14 cellular contexts compared by ENCODE assay signal in the genomic region with DNA sequence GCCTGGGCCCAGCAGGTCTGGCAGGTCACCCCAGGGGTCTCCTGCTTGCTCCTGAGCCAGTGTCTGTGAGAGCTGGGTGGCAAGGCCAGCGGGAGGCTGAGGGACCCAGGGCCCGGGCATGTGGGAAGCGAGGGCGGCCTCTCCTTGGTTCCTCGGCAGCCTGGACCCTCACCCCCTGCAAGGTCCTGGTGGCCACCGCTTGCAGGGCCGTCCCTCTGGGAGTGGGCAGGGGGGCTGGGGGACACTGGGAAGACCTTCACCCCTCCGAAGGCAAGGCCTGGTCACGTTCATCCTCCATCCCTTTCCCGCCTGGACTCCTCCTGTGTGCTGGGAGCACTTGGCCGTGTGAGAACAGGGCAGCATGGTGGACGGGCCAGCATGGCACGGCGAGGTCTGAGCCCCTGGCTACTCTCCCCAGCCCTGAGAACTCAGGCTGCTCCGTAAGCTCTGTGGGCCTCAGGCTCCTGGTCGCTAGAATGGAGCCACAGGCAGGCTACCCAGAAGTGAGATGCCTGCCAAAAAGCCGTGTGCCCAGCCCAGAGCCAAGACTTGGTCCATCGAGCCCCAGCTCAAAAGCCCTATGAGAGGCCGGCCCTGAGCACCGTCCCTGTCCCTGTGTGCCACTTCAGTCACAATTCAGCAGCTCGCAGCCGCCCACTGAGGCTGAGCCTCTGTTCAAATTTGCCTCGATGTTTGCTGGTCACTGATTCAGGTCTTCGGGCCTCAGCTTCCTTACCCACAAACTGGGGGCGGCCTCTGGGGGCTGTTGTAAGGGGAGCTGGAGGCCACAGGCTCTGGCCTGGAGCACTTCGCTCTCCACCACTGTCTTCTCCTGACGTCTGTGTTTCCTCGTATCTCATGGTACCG. TPM values are rescaled to one million over a fixed set of nuclear protein-coding genes. Genes with fewer than 3 reads are reported as not detected.
DNase-seq lines count a peak whose midpoint lies in the region; ATAC-seq, FAIRE-seq and TF ChIP-seq lines count a peak whose summit lies in the region.
"Had no signal": no experiment of that assay in that cellular context is flagged by ENCODE, and none has a peak within 500 bp of the region (broad histone marks: within the 10 kb centered on the region; RNA-seq: fewer than 3 reads in every experiment).

No MANE protein-coding gene starts in this region.

- H3K4me3 ChIP-seq in K562 (no peak overlapping the region), mesendoderm (ENCODE audit: low read length) (no peak overlapping the region), upper lobe of left lung (no peak overlapping the region)

- H3K36me3 ChIP-seq in K562 (ENCODE audit: control insufficient read depth, insufficient read depth, low read length), result no peaks in the 10 kb centered on the region
- H3K36me3 ChIP-seq in mesendoderm (ENCODE audit: control insufficient read depth, insufficient read depth, low read length), result no peaks in the 10 kb centered on the region
- no peaks in the 10 kb centered on the region for H3K36me3 ChIP-seq in upper lobe of left lung

- no peak for TF ChIP-seq RAD21 in K562 (CRISPR knock-in tag; conservative IDR thresholded peaks at IDR 0.05 in 1 of 2, IDR thresholded peaks at IDR 0.05 in 1 of 2)

- no peak for FAIRE-seq in K562 (lab: Jason Lieb, UNC)
- FAIRE-seq: A204.1 had no signal

- peak overlapping the region; percentile 93 for H3K4ac ChIP-seq in mesendoderm (ENCODE audit: low read depth, low read length)

- H3K18ac ChIP-seq in mesendoderm (ENCODE audit: low read length), result peak overlapping the region; percentile 92

- H2BK15ac ChIP-seq in mesendoderm (replicated peaks; ENCODE audit: low read depth), result no peak overlapping the region

- peak overlapping the region; percentile 100 for H2AK5ac ChIP-seq in mesendoderm (ENCODE audit: low read length)

- H3K4me1 ChIP-seq in K562 (replicated peaks in 1 of 2; ENCODE audit: control insufficient read depth in 2 of 2, insufficient read depth in 2 of 2, low read length in 2 of 2) (peaks cover 59% of the 10 kb centered on the region in 2 experiments), mesendoderm (ENCODE audit: control insufficient read depth, low read depth, low read length) (peaks cover 24% of the 10 kb centered on the region), upper lobe of left lung (peaks cover 26 to 41% (median 38%) of the 10 kb centered on the region in 4 donors)

- peak overlapping the region; percentile 41 for H4K8ac ChIP-seq in mesendoderm (ENCODE audit: low read depth, low read length)

- POLR2A ChIA-PET in K562 (lab: Yijun Ruan, JAX), result no interaction called here

- H4K20me1 ChIP-seq in K562 (replicated peaks; ENCODE audit: control insufficient read depth, insufficient read depth, low read length), result no peaks in the 10 kb centered on the region

- H2BK5ac ChIP-seq in mesendoderm (ENCODE audit: low read length), result peak overlapping the region; percentile 100

- peak; percentile 9 for DNase-seq in activated CD8-positive, alpha-beta memory T cell treated with anti-CD3 and anti-CD28 coated beads, Interleukin-2, amount 50 U/mL, for 4 hours
- no peak for DNase-seq in activated CD8-positive, alpha-beta memory T cell treated with anti-CD3 and anti-CD28 coated beads for 24 hours
- no peak for DNase-seq in K562 (ENCODE audit: extremely low read depth in 1 of 4, low spot score in 3 of 4)
- no peak for DNase-seq in mesendoderm
- DNase-seq in upper lobe of left lung, result no peak
- DNase-seq in activated CD4-positive, alpha-beta T cell treated with anti-CD3 and anti-CD28 coated beads, Interleukin-2, amount 50 U/mL, for 4 hours, result no peak
- DNase-seq in left colon, result no peak
- DNase-seq: naive thymus-derived CD4-positive, alpha-beta T cell; SW 1271 had no signal

- no peak overlapping the region; a peak in 1 of 4 replicates for H3K9ac ChIP-seq in K562 (ENCODE audit: insufficient read depth in 1 of 2, low read depth in 2 of 2, low read length in 2 of 2)
- H3K9ac ChIP-seq in mesendoderm (ENCODE audit: low read length), result peak overlapping the region; percentile 73

- H3K4me2 ChIP-seq in K562 (ENCODE audit: insufficient read depth, low read length) (no peak overlapping the region), mesendoderm (ENCODE audit: low read length) (no peak overlapping the region)

- H4K5ac ChIP-seq in mesendoderm (ENCODE audit: low read length), result peak overlapping the region; percentile 89

- H2BK120ac ChIP-seq in mesendoderm (ENCODE audit: low read depth, low read length), result peak overlapping the region; percentile 39

- H3K9me1 ChIP-seq in K562 (ENCODE audit: control insufficient read depth, insufficient read depth, low read length), result no peaks in the 10 kb centered on the region

- H3K23ac ChIP-seq in mesendoderm (ENCODE audit: low read length), result peak overlapping the region; percentile 98

- no peaks in the 10 kb centered on the region for H3K9me3 ChIP-seq in K562 (replicated peaks; ENCODE audit: control insufficient read depth, insufficient read depth, low read depth, low read length)
- H3K9me3 ChIP-seq in upper lobe of left lung, result no peaks in the 10 kb centered on the region

- TF ChIP-seq POLR2A in K562 (conservative IDR thresholded peaks at IDR 0.05) (no peak), upper lobe of left lung (IDR thresholded peaks at IDR 0.05) (no peak)

- no TSS peak for BruUV-seq in K562 (replicated peaks; lab: Mats Ljungman, UMichigan)

- H3K79me1 ChIP-seq in mesendoderm (ENCODE audit: low read length), result no peaks in the 10 kb centered on the region

- no peak for TF ChIP-seq CTCF in K562 (IDR thresholded peaks at IDR 0.05 in 2 of 3, conservative IDR thresholded peaks at IDR 0.05 in 1 of 3; ENCODE audit: insufficient read depth in 2 of 3, low read depth in 1 of 3, low read length in 3 of 3)
- TF ChIP-seq CTCF in upper lobe of left lung (IDR thresholded peaks at IDR 0.05), result no peak

- H3K27ac ChIP-seq in K562 (ENCODE audit: extremely low read depth, low read depth, low read length) (peak overlapping the region; percentile 61; the same call in 2 of the 3 replicates), mesendoderm (ENCODE audit: low read depth, low read length) (peak overlapping the region; percentile 89), upper lobe of left lung (peak overlapping the region in 3 of 4 donors; percentile 69 to 76 (median 73))

- TF ChIP-seq EP300 in K562 (IDR thresholded peaks at IDR 0.05; ENCODE audit: low read length) (no peak), upper lobe of left lung (IDR thresholded peaks at IDR 0.05) (no peak)

- CTCF ChIA-PET in K562 (lab: Yijun Ruan, JAX; ENCODE audit: low intra/inter-chr PET ratio), result no interaction called here

- H2AFZ ChIP-seq in K562 (ENCODE audit: low read depth, low read length), result peak overlapping the region; percentile 12; the same call in 1 of the 2 replicates

- ATAC-seq in K562 (no peak), upper lobe of left lung (ENCODE audit: low FRiP score in 2 of 2) (no peak), GM21381 (IDR thresholded peaks at IDR 0.05; ENCODE audit: unreplicated experiment) (no peak), left colon (no peak)
- ATAC-seq: naive thymus-derived CD4-positive, alpha-beta T cell had no signal

- H3K56ac ChIP-seq in mesendoderm (ENCODE audit: low read length), result peak overlapping the region; percentile 97

- H3K27me3 ChIP-seq in K562 (ENCODE audit: control insufficient read depth in 2 of 2, insufficient read depth in 2 of 2, low read length in 2 of 2) (no peaks in the 10 kb centered on the region), mesendoderm (ENCODE audit: insufficient read depth, low read length, poor library complexity) (no peaks in the 10 kb centered on the region), upper lobe of left lung (no peaks in the 10 kb centered on the region)

- intact Hi-C loops in K562 (cut with micrococcal nuclease), result loop anchor here (5.0 kb wide), 4 partner anchors 148 to 363 kb away; no protein-coding TSS in a partner anchor
- intact Hi-C loops in left colon (cut with DNase I, micrococcal nuclease), result no loop called here

- in situ Hi-C loops in K562 (cut with MboI), result loop anchor here (5.0 to 10.0 kb wide), 2 partner anchors 128 to 210 kb away; no protein-coding TSS in a partner anchor

- H3K79me2 ChIP-seq in K562 (ENCODE audit: control insufficient read depth, insufficient read depth, low read length) (no peaks in the 10 kb centered on the region), mesendoderm (ENCODE audit: control insufficient read depth, insufficient read depth, low read length) (peaks cover 4% of the 10 kb centered on the region)

- WGBS in K562 (ENCODE audit: insufficient coverage, low coverage, missing lambda C conversion rate), result 82% methylated on average over 20 of the region's 29 CpGs
- no CpG with 5 or more reads among the region's 29 CpGs for WGBS in mesendoderm (ENCODE audit: extremely low coverage, insufficient coverage, low lambda C conversion rate)
- 86 to 93% methylated on average over 8 to 29 of the region's 29 CpGs for WGBS in upper lobe of left lung, 2 donors

TF ChIP-seq in K562, 482 proteins besides CTCF, POLR2A, EP300 and RAD21:
- TF ChIP-seq MBD2 (IDR thresholded peaks at IDR 0.05; ENCODE audit: borderline replicate concordance, low read depth), result no peak
- TF ChIP-seq FOXM1 (IDR thresholded peaks at IDR 0.05; ENCODE audit: low read depth), result no peak
- TF ChIP-seq FOXM1 (CRISPR knock-in tag; IDR thresholded peaks at IDR 0.05; ENCODE audit: low read depth), result no peak
TF ChIP-seq in K562: peak in this region for 0.

RNA-seq across cellular contexts. Expression of a gene that starts 45.0 kb away (rescaled TPM):
- not detected in 2 replicates for total RNA-seq in K562 (2011; cell fraction: chromatin; rRNA removed; ENCODE audit: low replicate concordance)
- total RNA-seq in K562 (2011; cell fraction: nucleolus; rRNA removed), result not detected in 2 replicates
- total RNA-seq in K562 (2011; cell fraction: nucleoplasm; rRNA removed), result not detected in 2 replicates
- total RNA-seq in K562 (2014; rRNA removed) (0.32 TPM in 1 of 2 replicates, not detected in the other), K562 (2014; rRNA removed; fragmentation: Illumina TruSeq; extraction: Trizol) (not detected in 2 replicates), K562 (2015; rRNA removed; fragmentation: Illumina TruSeq; extraction: Trizol) (not detected in 2 replicates), K562 (2021) (not detected in 2 replicates), upper lobe of left lung (not detected), left colon (not detected)
- polyA plus RNA-seq in K562 (2011; rRNA removed) (0.20 TPM in 1 of 2 replicates, not detected in the other), K562 (2014; fragmentation: Illumina TruSeq; extraction: Trizol) (not detected in 2 replicates), K562 (2014; fragmentation: Nextera tagmentation; extraction: Ambion mirVana) (under 1 TPM in 1 of 2 experiments, not detected in 1; 0.10 TPM), K562 (2014; rRNA removed) (0.23 TPM in 1 of 2 replicates, not detected in the other)
- 0.66 TPM in 1 of 2 replicates, not detected in the other for polyA plus RNA-seq in K562 (2011; cell fraction: cytosol; rRNA removed)
- polyA plus RNA-seq in K562 (2011; cell fraction: nucleus; rRNA removed), result not detected in 2 replicates
- polyA plus RNA-seq in K562 (2012), result not detected in 2 replicates
- not detected in 2 replicates for polyA minus RNA-seq in K562 (2011; rRNA and poly(A)+ RNA removed)
- not detected in 2 replicates for polyA minus RNA-seq in K562 (2011; cell fraction: cytosol; rRNA and poly(A)+ RNA removed)
- not detected in 2 replicates for polyA minus RNA-seq in K562 (2011; cell fraction: nucleus; rRNA and poly(A)+ RNA removed)
- not detected for polyA plus RNA-seq in mesendoderm (2013, experiment 1 of 2)
- not detected for polyA plus RNA-seq in mesendoderm (2013, experiment 2 of 2)
- total RNA-seq: aorta, NCI-H460, skeletal muscle tissue had no signal
- polyA plus RNA-seq: aorta; naive thymus-derived CD4-positive, alpha-beta T cell had no signal
